23 cellular contexts compared by ENCODE assay signal in genomic region chr10:14798631-14799030, GRCh38.
"Had no signal": no experiment of that assay in that cellular context is flagged by ENCODE, and none has a peak within 500 bp of the region (broad histone marks: within the 10 kb centered on the region; RNA-seq: fewer than 3 reads in every experiment).

No MANE protein-coding gene starts in this region.

- H2AFZ ChIP-seq: neural progenitor cell had no signal

- H3K36me3 ChIP-seq: brain microvascular endothelial cell, colonic mucosa, gastroesophageal sphincter, neural progenitor cell, right atrium auricular region had no signal

- DNase-seq: activated CD4-positive, alpha-beta T cell treated with anti-CD3 and anti-CD28 coated beads, Interleukin-2, amount 50 U/mL, for 1 hour; activated CD4-positive, CD25-positive, alpha-beta regulatory T cell treated with anti-CD3 and anti-CD28 coated beads, Interleukin-2, amount 50 U/mL, for 72 hours; activated CD8-positive, alpha-beta memory T cell treated with anti-CD3 and anti-CD28 coated beads, Interleukin-2, amount 50 U/mL, for 48 hours; activated effector memory CD4-positive, alpha-beta T cell treated with Interleukin-2 at 50 U/mL for 16 hours; activated naive CD4-positive, alpha-beta T cell treated with anti-CD3 and anti-CD28 coated beads, Interleukin-2, amount 10 ng/mL, durations not matched to agents 7 days and 5 days; activated naive CD8-positive, alpha-beta T cell treated with anti-CD3 and anti-CD28 coated beads, Interleukin-2, amount 50 U/mL, for 24 hours; activated T-cell treated with anti-CD3 and anti-CD28 coated beads, Interleukin-2, amount 50 U/mL, for 48 hours; aorta; brain microvascular endothelial cell; colonic mucosa; mesenchymal stem cell; mucosa of descending colon; naive B cell; stimulated activated CD4-positive, alpha-beta T cell treated with anti-CD3 and anti-CD28 coated beads, Interleukin-12 subunit alpha, Interleukin-12 subunit beta, amount 100 ng/mL, for 4 hours; stimulated activated CD4-positive, alpha-beta T cell treated with anti-CD3 and anti-CD28 coated beads, Interleukin-1b, Interleukin-23, amount 100 ng/mL, for 48 hours; stimulated activated CD8-positive, alpha-beta memory T cell treated with anti-CD3 and anti-CD28 coated beads, Interleukin-4, amount 100 ng/mL, for 48 hours; stimulated activated naive CD4-positive, alpha-beta T cell; T1000 had no signal

- H3K4me3 ChIP-seq: colonic mucosa, gastroesophageal sphincter, mucosa of descending colon, neural progenitor cell, right atrium auricular region had no signal

- H3K9me3 ChIP-seq: colonic mucosa, gastroesophageal sphincter, mucosa of descending colon, right atrium auricular region had no signal

- H3K27ac ChIP-seq: brain microvascular endothelial cell, colonic mucosa, gastroesophageal sphincter, neural progenitor cell, right atrium auricular region, VCaP had no signal

- ATAC-seq: activated naive CD8-positive, alpha-beta T cell treated with anti-CD3 and anti-CD28 coated beads, Interleukin-2, amount 50 U/mL, for 24 hours; esophagus mucosa; gastroesophageal sphincter; mucosa of descending colon had no signal

- H3K27me3 ChIP-seq: brain microvascular endothelial cell, colonic mucosa, gastroesophageal sphincter, neural progenitor cell, right atrium auricular region had no signal

- H3K4me2 ChIP-seq: neural progenitor cell had no signal

- H3K9ac ChIP-seq: neural progenitor cell had no signal

- H3K4me1 ChIP-seq: colonic mucosa, gastroesophageal sphincter, neural progenitor cell, right atrium auricular region had no signal
